In genomic region chr5:138276402-138277054, GRCh38 we compare ENCODE assay signal across 16 cellular contexts. TPM values are rescaled to one million over a fixed set of nuclear protein-coding genes. Genes with fewer than 3 reads are reported as not detected.
DNase-seq lines count a peak whose midpoint lies in the region; ATAC-seq, FAIRE-seq and TF ChIP-seq lines count a peak whose summit lies in the region.
"Had no signal": no experiment of that assay in that cellular context is flagged by ENCODE, and none has a peak within 500 bp of the region (broad histone marks: within the 10 kb centered on the region; RNA-seq: fewer than 3 reads in every experiment).

No MANE protein-coding gene starts in this region.

- H3K4me3 ChIP-seq in BE2C (ENCODE audit: low read depth, low read length) (no peak overlapping the region), bronchial epithelial cell (ENCODE audit: low read depth, low read length) (no peak overlapping the region)

- peaks cover 14% of the 10 kb centered on the region for H3K27me3 Mint-ChIP-seq in glutamatergic neuron (ENCODE audit: unreplicated experiment)

- no peaks in the 10 kb centered on the region for H3K9me3 ChIP-seq in BE2C

- DNase-seq in BE2C (no peak), NCI-H2196 (lab: John Stamatoyannopoulos, UW; ENCODE audit: unreplicated experiment) (peak; percentile 79), bronchial epithelial cell (ENCODE audit: low read depth) (peak; percentile 5), hepatic stellate cell (ENCODE audit: low spot score) (no peak), glutamatergic neuron (no peak)
- DNase-seq: C1 segment of cervical spinal cord, H7, right cardiac atrium, T1000 had no signal

- peaks cover 7% of the 10 kb centered on the region for H3K4me1 Mint-ChIP-seq in glutamatergic neuron (ENCODE audit: low read depth, unreplicated experiment)

- ATAC-seq in GM21576 (IDR thresholded peaks at IDR 0.05; ENCODE audit: unreplicated experiment) (no peak), GM19452 (IDR thresholded peaks at IDR 0.05; ENCODE audit: unreplicated experiment) (no peak)
- ATAC-seq: Panc1 had no signal

- no peak for FAIRE-seq in bronchial epithelial cell (lab: Jason Lieb, UNC)

- H3K4me3 Mint-ChIP-seq in glutamatergic neuron (ENCODE audit: unreplicated experiment): no peak overlapping the region
- H3K4me3 Mint-ChIP-seq: activated naive CD4-positive, alpha-beta T cell treated with anti-CD3 and anti-CD28 coated beads, Interleukin-2, amount 50 U/mL, for 24 hours had no signal

- no peak overlapping the region for H3K27ac Mint-ChIP-seq in glutamatergic neuron (ENCODE audit: unreplicated experiment)
- H3K27ac Mint-ChIP-seq: activated naive CD4-positive, alpha-beta T cell treated with anti-CD3 and anti-CD28 coated beads, Interleukin-2, amount 50 U/mL, for 24 hours had no signal

- H3K36me3 Mint-ChIP-seq in glutamatergic neuron (ENCODE audit: unreplicated experiment): no peaks in the 10 kb centered on the region
- H3K36me3 Mint-ChIP-seq: activated naive CD4-positive, alpha-beta T cell treated with anti-CD3 and anti-CD28 coated beads, Interleukin-2, amount 50 U/mL, for 24 hours had no signal

- no peaks in the 10 kb centered on the region for H3K9me3 Mint-ChIP-seq in glutamatergic neuron (ENCODE audit: unreplicated experiment)
- H3K9me3 Mint-ChIP-seq: activated naive CD4-positive, alpha-beta T cell treated with anti-CD3 and anti-CD28 coated beads, Interleukin-2, amount 50 U/mL, for 24 hours had no signal

- no peaks in the 10 kb centered on the region for H3K4me1 ChIP-seq in BE2C

- no peaks in the 10 kb centered on the region for H3K36me3 ChIP-seq in BE2C
- no peaks in the 10 kb centered on the region for H3K36me3 ChIP-seq in bronchial epithelial cell (ENCODE audit: control insufficient read depth, insufficient read depth, low read length)

- TF ChIP-seq CTCF in BE2C (IDR thresholded peaks at IDR 0.05; ENCODE audit: low read depth, low read length) (peak; percentile 23; the same call in 1 of the 2 replicates), GM12874 (IDR thresholded peaks at IDR 0.05; ENCODE audit: insufficient read depth, low read depth, low read length) (0 out of 2 replicates have a peak, but pooled peaks have one; percentile 12), bronchial epithelial cell (IDR thresholded peaks at IDR 0.05; ENCODE audit: insufficient read depth, low read length, severe bottlenecking) (no peak), glutamatergic neuron (IDR thresholded peaks at IDR 0.05; ENCODE audit: partially characterized antibody, unreplicated experiment) (no peak)

- H3K27me3 ChIP-seq in BE2C (peaks cover 22% of the 10 kb centered on the region), bronchial epithelial cell (ENCODE audit: control insufficient read depth, insufficient read depth, low read length) (peaks cover 2% of the 10 kb centered on the region)

RNA-seq across cellular contexts. Expression of gene GFRA3, which starts 2.1 kb away (rescaled TPM):
- polyA plus RNA-seq in BE2C (2012; ENCODE audit: insufficient read depth, insufficient read length, low read depth): 25.6 TPM
- total RNA-seq in bronchial epithelial cell (not detected in 2 replicates), glutamatergic neuron (ENCODE audit: unreplicated experiment) (1.1 TPM)
- total RNA-seq: fibroblast of lung, HT1080 had no signal
- polyA plus RNA-seq: fibroblast of lung had no signal

RNA-seq across cellular contexts. Expression of gene CDC25C, which starts 55.1 kb away (rescaled TPM):
- 1.4 TPM for polyA plus RNA-seq in BE2C (2012; ENCODE audit: insufficient read depth, insufficient read length, low read depth)
- total RNA-seq in bronchial epithelial cell: 0.26 TPM in 2 replicates
- 3.2 TPM for total RNA-seq in glutamatergic neuron (ENCODE audit: unreplicated experiment)
- polyA plus RNA-seq: right cardiac atrium had no signal

Comparison
In these comparisons a context has a peak if more than half of its experiments do, and no peak if none do; other contexts are left out.
1. DNase-seq: peak in NCI-H2196 (single experiment) and bronchial epithelial cell (single experiment); none in BE2C (single experiment), hepatic stellate cell (single experiment) and glutamatergic neuron (single experiment).
2. CTCF ChIP-seq: peak in BE2C (single experiment) and GM12874 (single experiment); none in bronchial epithelial cell (single experiment) and glutamatergic neuron (single experiment).